In genomic region chr4:154341448-154341847, GRCh38 we compare ENCODE assay signal across 11 cellular contexts.
"Had no signal": no experiment of that assay in that cellular context is flagged by ENCODE, and none has a peak within 500 bp of the region (broad histone marks: within the 10 kb centered on the region; RNA-seq: fewer than 3 reads in every experiment).

No MANE protein-coding gene starts in this region.

- H3K27ac ChIP-seq: GM23248 had no signal

- ATAC-seq: GM23338, HCT116 had no signal

- H3K4me1 ChIP-seq: HAP-1 had no signal

- H2AFZ ChIP-seq: GM23248, GM23338 had no signal

- H3K4me3 ChIP-seq: GM23248, GM23338, HAP-1 had no signal

- FAIRE-seq: H1, H54 had no signal

- H3K9ac ChIP-seq: GM23248 had no signal

- H3K9me3 ChIP-seq: HAP-1 had no signal

- DNase-seq: GM23248, GOT3, H7, H9, HCEC 1CT, HFFc6 had no signal

- H3K36me3 ChIP-seq: HAP-1 had no signal

- H3K4me2 ChIP-seq: GM23338 had no signal
